Comparison of ENCODE assay signal across 26 cellular contexts in genomic region chr1:173688300-173688699, GRCh38. TPM values are rescaled to one million over a fixed set of nuclear protein-coding genes. Genes with fewer than 3 reads are reported as not detected.
DNase-seq lines count a peak whose midpoint lies in the region; ATAC-seq and TF ChIP-seq lines count a peak whose summit lies in the region.
"Had no signal": no experiment of that assay in that cellular context is flagged by ENCODE, and none has a peak within 500 bp of the region (broad histone marks: within the 10 kb centered on the region; RNA-seq: fewer than 3 reads in every experiment).

No MANE protein-coding gene starts in this region.

- TF ChIP-seq CTCF in Loucy (conservative IDR thresholded peaks at IDR 0.05; ENCODE audit: low read length) (no peak), neural cell (IDR thresholded peaks at IDR 0.05; ENCODE audit: poor library complexity, severe bottlenecking) (no peak)

- H3K79me2 ChIP-seq in Loucy (ENCODE audit: insufficient read depth, low read length): no peaks in the 10 kb centered on the region
- no peaks in the 10 kb centered on the region for H3K79me2 ChIP-seq in neural cell (replicated peaks; ENCODE audit: insufficient read depth, low read length)

- no peak for DNase-seq in activated naive CD8-positive, alpha-beta T cell treated with anti-CD3 and anti-CD28 coated beads for 36 hours
- no peak for DNase-seq in activated CD8-positive, alpha-beta T cell treated with anti-CD3 and anti-CD28 coated beads, Interleukin-2, amount 10 ng/mL, durations not matched to agents 7 days and 5 days
- no peak for DNase-seq in OCI-M1 (lab: John Stamatoyannopoulos, UW)
- DNase-seq in activated CD4-positive, alpha-beta memory T cell treated with anti-CD3 and anti-CD28 coated beads, Interleukin-2, amount 10 ng/mL, durations not matched to agents 7 days and 5 days: no peak
- DNase-seq in C1 segment of cervical spinal cord (lab: John Stamatoyannopoulos, UW): no peak
- DNase-seq: DMS79 treated with DMSO at 0.1 percent for 48 hours; effector memory CD4-positive, alpha-beta T cell; esophagus squamous epithelium; gastrocnemius medialis; HCEC 1CT; hypothalamus; islet precursor cell; NCI-H187; SHP77 treated with DMSO at 0.1 percent for 48 hours; stimulated activated CD4-positive, alpha-beta T cell treated with anti-CD3 and anti-CD28 coated beads, Interleukin-1b, Interleukin-23, amount 100 ng/mL, for 48 hours; stimulated activated naive CD4-positive, alpha-beta T cell; tibial artery had no signal

- H3K27ac Mint-ChIP-seq in activated naive CD8-positive, alpha-beta T cell: peak overlapping the region; percentile 28
- H3K27ac Mint-ChIP-seq in activated naive CD8-positive, alpha-beta T cell treated with anti-CD3 and anti-CD28 coated beads for 36 hours: no peak overlapping the region
- peak overlapping the region; percentile 73 for H3K27ac Mint-ChIP-seq in activated CD8-positive, alpha-beta T cell treated with anti-CD3 and anti-CD28 coated beads, Interleukin-2, amount 10 ng/mL, durations not matched to agents 7 days and 5 days
- H3K27ac Mint-ChIP-seq in activated CD4-positive, alpha-beta memory T cell treated with anti-CD3 and anti-CD28 coated beads, Interleukin-2, amount 10 ng/mL, durations not matched to agents 7 days and 5 days: no peak overlapping the region

- H3K4me3 ChIP-seq in Loucy (ENCODE audit: low read length, poor library complexity, severe bottlenecking) (no peak overlapping the region), neural cell (ENCODE audit: low read length) (no peak overlapping the region)
- H3K4me3 ChIP-seq: esophagus squamous epithelium, gastrocnemius medialis, GM12878, tibial artery had no signal

- H3K36me3 ChIP-seq in Loucy (ENCODE audit: insufficient read depth, low read length) (no peaks in the 10 kb centered on the region), neural cell (ENCODE audit: insufficient read depth, low read length) (no peaks in the 10 kb centered on the region)
- H3K36me3 ChIP-seq: esophagus squamous epithelium, gastrocnemius medialis, tibial artery had no signal

- no peaks in the 10 kb centered on the region for H3K36me3 Mint-ChIP-seq in activated naive CD8-positive, alpha-beta T cell
- H3K36me3 Mint-ChIP-seq in activated naive CD8-positive, alpha-beta T cell treated with anti-CD3 and anti-CD28 coated beads for 36 hours: peaks cover 2% of the 10 kb centered on the region
- H3K36me3 Mint-ChIP-seq in activated CD8-positive, alpha-beta T cell treated with anti-CD3 and anti-CD28 coated beads, Interleukin-2, amount 10 ng/mL, durations not matched to agents 7 days and 5 days (ENCODE audit: low read depth): no peaks in the 10 kb centered on the region
- no peaks in the 10 kb centered on the region for H3K36me3 Mint-ChIP-seq in activated CD4-positive, alpha-beta memory T cell treated with anti-CD3 and anti-CD28 coated beads, Interleukin-2, amount 10 ng/mL, durations not matched to agents 7 days and 5 days (ENCODE audit: low read depth)

- no peaks in the 10 kb centered on the region for H3K27me3 Mint-ChIP-seq in activated naive CD8-positive, alpha-beta T cell
- no peaks in the 10 kb centered on the region for H3K27me3 Mint-ChIP-seq in activated naive CD8-positive, alpha-beta T cell treated with anti-CD3 and anti-CD28 coated beads for 36 hours
- H3K27me3 Mint-ChIP-seq in activated CD8-positive, alpha-beta T cell treated with anti-CD3 and anti-CD28 coated beads, Interleukin-2, amount 10 ng/mL, durations not matched to agents 7 days and 5 days (ENCODE audit: low read depth): no peaks in the 10 kb centered on the region
- peaks cover 9% of the 10 kb centered on the region for H3K27me3 Mint-ChIP-seq in activated CD4-positive, alpha-beta memory T cell treated with anti-CD3 and anti-CD28 coated beads, Interleukin-2, amount 10 ng/mL, durations not matched to agents 7 days and 5 days

- no peaks in the 10 kb centered on the region for H4K20me1 ChIP-seq in Loucy (ENCODE audit: insufficient read depth, low read length, poor library complexity, severe bottlenecking)
- H4K20me1 ChIP-seq in neural cell (ENCODE audit: insufficient read depth): no peaks in the 10 kb centered on the region

- POLR2A ChIA-PET in activated CD8-positive, alpha-beta T cell treated with anti-CD3 and anti-CD28 coated beads, Interleukin-2, amount 10 ng/mL, durations not matched to agents 7 days and 5 days (lab: Charles Lee): no interaction called here
- POLR2A ChIA-PET in activated CD4-positive, alpha-beta memory T cell treated with anti-CD3 and anti-CD28 coated beads, Interleukin-2, amount 10 ng/mL, durations not matched to agents 7 days and 5 days (lab: Charles Lee): no interaction called here

- no peaks in the 10 kb centered on the region for H3K4me1 ChIP-seq in Loucy (ENCODE audit: insufficient read depth, low read length, poor library complexity, severe bottlenecking)
- H3K4me1 ChIP-seq: esophagus squamous epithelium, gastrocnemius medialis, tibial artery had no signal

- H3K27ac ChIP-seq in neural cell (ENCODE audit: low read length): no peak overlapping the region
- H3K27ac ChIP-seq: esophagus squamous epithelium, gastrocnemius medialis, tibial artery had no signal

- H3K4me1 Mint-ChIP-seq in activated naive CD8-positive, alpha-beta T cell (ENCODE audit: low read depth): peaks cover 8% of the 10 kb centered on the region
- peaks cover 7% of the 10 kb centered on the region for H3K4me1 Mint-ChIP-seq in activated naive CD8-positive, alpha-beta T cell treated with anti-CD3 and anti-CD28 coated beads for 36 hours
- peaks cover 8% of the 10 kb centered on the region for H3K4me1 Mint-ChIP-seq in activated CD8-positive, alpha-beta T cell treated with anti-CD3 and anti-CD28 coated beads, Interleukin-2, amount 10 ng/mL, durations not matched to agents 7 days and 5 days (ENCODE audit: low read depth)
- no peaks in the 10 kb centered on the region for H3K4me1 Mint-ChIP-seq in activated CD4-positive, alpha-beta memory T cell treated with anti-CD3 and anti-CD28 coated beads, Interleukin-2, amount 10 ng/mL, durations not matched to agents 7 days and 5 days

- H3K9me3 ChIP-seq in Loucy (ENCODE audit: insufficient read depth, low read depth, low read length): no peaks in the 10 kb centered on the region
- H3K9me3 ChIP-seq in neural cell (ENCODE audit: low read length): no peaks in the 10 kb centered on the region
- H3K9me3 ChIP-seq: esophagus squamous epithelium, gastrocnemius medialis, tibial artery had no signal

- no peaks in the 10 kb centered on the region for H3K9me3 Mint-ChIP-seq in activated naive CD8-positive, alpha-beta T cell (ENCODE audit: low read depth)
- H3K9me3 Mint-ChIP-seq in activated naive CD8-positive, alpha-beta T cell treated with anti-CD3 and anti-CD28 coated beads for 36 hours: no peaks in the 10 kb centered on the region
- H3K9me3 Mint-ChIP-seq in activated CD8-positive, alpha-beta T cell treated with anti-CD3 and anti-CD28 coated beads, Interleukin-2, amount 10 ng/mL, durations not matched to agents 7 days and 5 days (ENCODE audit: insufficient read depth): no peaks in the 10 kb centered on the region
- no peaks in the 10 kb centered on the region for H3K9me3 Mint-ChIP-seq in activated CD4-positive, alpha-beta memory T cell treated with anti-CD3 and anti-CD28 coated beads, Interleukin-2, amount 10 ng/mL, durations not matched to agents 7 days and 5 days

- CTCF ChIA-PET in activated CD8-positive, alpha-beta T cell treated with anti-CD3 and anti-CD28 coated beads, Interleukin-2, amount 10 ng/mL, durations not matched to agents 7 days and 5 days (lab: Charles Lee): no interaction called here
- CTCF ChIA-PET in activated CD4-positive, alpha-beta memory T cell treated with anti-CD3 and anti-CD28 coated beads, Interleukin-2, amount 10 ng/mL, durations not matched to agents 7 days and 5 days (lab: Charles Lee): no interaction called here

- no peak for TF ChIP-seq RAD21 in neural cell (conservative IDR thresholded peaks at IDR 0.05)

- H3K9me2 ChIP-seq in Loucy (replicated peaks; ENCODE audit: low read depth, low read length): no peaks in the 10 kb centered on the region
- H3K9me2 ChIP-seq in neural cell (ENCODE audit: insufficient read depth, low read length): no peaks in the 10 kb centered on the region

- TF ChIP-seq EP300 in neural cell (conservative IDR thresholded peaks at IDR 0.05; ENCODE audit: poor library complexity, severe bottlenecking): no peak

- H2AFZ ChIP-seq in Loucy (ENCODE audit: low read length) (peak overlapping the region; percentile 91), neural cell (ENCODE audit: low read depth, low read length) (peak overlapping the region; percentile 8)

- H3K4me2 ChIP-seq in Loucy (ENCODE audit: low read depth, low read length, poor library complexity, severe bottlenecking) (no peak overlapping the region), neural cell (ENCODE audit: low read length) (no peak overlapping the region)

- ATAC-seq in activated CD8-positive, alpha-beta T cell treated with anti-CD3 and anti-CD28 coated beads, Interleukin-2, amount 10 ng/mL, durations not matched to agents 7 days and 5 days: no peak
- ATAC-seq: gastrocnemius medialis, GM12878 had no signal

- no peaks in the 10 kb centered on the region for H3K27me3 ChIP-seq in Loucy (ENCODE audit: insufficient read depth, low read length, poor library complexity, severe bottlenecking)
- no peaks in the 10 kb centered on the region for H3K27me3 ChIP-seq in neural cell (ENCODE audit: insufficient read depth, low read depth, low read length)
- H3K27me3 ChIP-seq: gastrocnemius medialis, tibial artery had no signal

- H3F3A ChIP-seq in Loucy (ENCODE audit: low read depth): no peaks in the 10 kb centered on the region
- no peaks in the 10 kb centered on the region for H3F3A ChIP-seq in neural cell (ENCODE audit: insufficient read depth, low read length, poor library complexity, severe bottlenecking)

- H3K9ac ChIP-seq in Loucy (ENCODE audit: low read depth, low read length, poor library complexity, severe bottlenecking) (no peak overlapping the region), neural cell (ENCODE audit: low read length) (no peak overlapping the region)

- H3K4me3 Mint-ChIP-seq in activated naive CD8-positive, alpha-beta T cell: no peak overlapping the region
- no peak overlapping the region for H3K4me3 Mint-ChIP-seq in activated naive CD8-positive, alpha-beta T cell treated with anti-CD3 and anti-CD28 coated beads for 36 hours
- no peak overlapping the region for H3K4me3 Mint-ChIP-seq in activated CD8-positive, alpha-beta T cell treated with anti-CD3 and anti-CD28 coated beads, Interleukin-2, amount 10 ng/mL, durations not matched to agents 7 days and 5 days
- no peak overlapping the region for H3K4me3 Mint-ChIP-seq in activated CD4-positive, alpha-beta memory T cell treated with anti-CD3 and anti-CD28 coated beads, Interleukin-2, amount 10 ng/mL, durations not matched to agents 7 days and 5 days

RNA-seq across cellular contexts. Expression of gene ANKRD45, which starts 18.6 kb away (rescaled TPM):
- total RNA-seq in activated naive CD8-positive, alpha-beta T cell treated with anti-CD3 and anti-CD28 coated beads for 36 hours: under 1 TPM in 1 of 2 experiments, not detected in 1; 0.14 TPM
- total RNA-seq in activated CD8-positive, alpha-beta T cell treated with anti-CD3 and anti-CD28 coated beads, Interleukin-2, amount 10 ng/mL, durations not matched to agents 7 days and 5 days: not detected
- 8.7 and 9.9 TPM in 2 replicates for polyA plus RNA-seq in neural cell
- polyA minus RNA-seq in neural cell: 20.3 and 22.2 TPM in 2 replicates
- not detected for total RNA-seq in activated CD4-positive, alpha-beta memory T cell treated with anti-CD3 and anti-CD28 coated beads, Interleukin-2, amount 10 ng/mL, durations not matched to agents 7 days and 5 days
- total RNA-seq: esophagus squamous epithelium; gastrocnemius medialis; GM12878; liver; skeletal muscle tissue; T-helper 1 cell treated with Interleukin-12 subunit alpha and Interleukin-12 subunit beta and Interleukin-4 antibody, amounts not matched to agents 30 ng/mL and 1 ng/mL, for 36 hours had no signal
- polyA plus RNA-seq: liver had no signal

RNA-seq across cellular contexts. Expression of gene KLHL20, which starts 26.5 kb away (rescaled TPM):
- total RNA-seq in activated naive CD8-positive, alpha-beta T cell treated with anti-CD3 and anti-CD28 coated beads for 36 hours: 10 to 100 TPM; 12.1 to 12.9 TPM
- total RNA-seq in activated CD8-positive, alpha-beta T cell treated with anti-CD3 and anti-CD28 coated beads, Interleukin-2, amount 10 ng/mL, durations not matched to agents 7 days and 5 days: 10 to 100 TPM; 18.3 to 22.3 TPM
- 33.2 and 41.8 TPM in 2 replicates for polyA plus RNA-seq in neural cell
- 47.0 and 54.5 TPM in 2 replicates for polyA minus RNA-seq in neural cell
- 10 to 100 TPM; 17.7 to 18.9 TPM for total RNA-seq in activated CD4-positive, alpha-beta memory T cell treated with anti-CD3 and anti-CD28 coated beads, Interleukin-2, amount 10 ng/mL, durations not matched to agents 7 days and 5 days

RNA-seq across cellular contexts. Expression of gene TEX50, which starts 53.2 kb away (rescaled TPM):
- total RNA-seq in activated naive CD8-positive, alpha-beta T cell treated with anti-CD3 and anti-CD28 coated beads for 36 hours: not detected
- total RNA-seq in activated CD8-positive, alpha-beta T cell treated with anti-CD3 and anti-CD28 coated beads, Interleukin-2, amount 10 ng/mL, durations not matched to agents 7 days and 5 days: not detected
- not detected in 2 replicates for polyA plus RNA-seq in neural cell
- not detected in 2 replicates for polyA minus RNA-seq in neural cell
- total RNA-seq in activated CD4-positive, alpha-beta memory T cell treated with anti-CD3 and anti-CD28 coated beads, Interleukin-2, amount 10 ng/mL, durations not matched to agents 7 days and 5 days: not detected
- total RNA-seq: esophagus squamous epithelium; gastrocnemius medialis; GM12878; liver; mucosa of gallbladder; pulmonary artery endothelial cell; skeletal muscle tissue; T-helper 1 cell treated with Interleukin-12 subunit alpha and Interleukin-12 subunit beta and Interleukin-4 antibody, amounts not matched to agents 30 ng/mL and 1 ng/mL, for 36 hours had no signal
- polyA plus RNA-seq: GM12878, liver had no signal

Comparison
In these comparisons a context has a peak if more than half of its experiments do, and no peak if none do; other contexts are left out.
1. H3K27ac Mint-ChIP-seq: peak in activated naive CD8-positive, alpha-beta T cell (single experiment) and activated CD8-positive, alpha-beta T cell treated with anti-CD3 and anti-CD28 coated beads, Interleukin-2, amount 10 ng/mL, durations not matched to agents 7 days and 5 days (single experiment); none in activated naive CD8-positive, alpha-beta T cell treated with anti-CD3 and anti-CD28 coated beads for 36 hours (single experiment) and activated CD4-positive, alpha-beta memory T cell treated with anti-CD3 and anti-CD28 coated beads, Interleukin-2, amount 10 ng/mL, durations not matched to agents 7 days and 5 days (single experiment).